Comparison of ENCODE assay signal across 8 cellular contexts in genomic region chr12:124392271-124392990, GRCh38.
A peak's percentile ranks its signal among the peaks of the same experiment; 100 is the strongest.
DNase-seq lines count a peak whose midpoint lies in the region; ATAC-seq and TF ChIP-seq lines count a peak whose summit lies in the region.

No MANE protein-coding gene starts in this region.

- peak; percentile 18 for TF ChIP-seq CTCF in DND-41 (IDR thresholded peaks at IDR 0.05; ENCODE audit: borderline replicate concordance, extremely low read depth, low read length, poor library complexity, severe bottlenecking)
- no peak for TF ChIP-seq CTCF in stomach (IDR thresholded peaks at IDR 0.05)

- H3K9me3 ChIP-seq in DND-41 (ENCODE audit: insufficient read depth, low read length, severe bottlenecking) (no peaks in the 10 kb centered on the region), HUES64 (ENCODE audit: insufficient read depth, low read depth, low read length) (no peaks in the 10 kb centered on the region), stomach (no peaks in the 10 kb centered on the region)

- H3K36me3 ChIP-seq in DND-41 (ENCODE audit: insufficient read depth, low read length) = peaks cover 60% of the 10 kb centered on the region
- peaks cover 31% of the 10 kb centered on the region for H3K36me3 ChIP-seq in HUES64 (ENCODE audit: insufficient read depth, low read length)
- H3K36me3 ChIP-seq in stomach = peaks cover 15 to 43% (median 26%) of the 10 kb centered on the region in 4 donors

- no peak for TF ChIP-seq EP300 in stomach (IDR thresholded peaks at IDR 0.05)

- H3K9ac ChIP-seq in DND-41 (ENCODE audit: low read depth, low read length) (no peak overlapping the region), HUES64 (ENCODE audit: low read depth, low read length) (no peak overlapping the region)

- no peaks in the 10 kb centered on the region for H3K79me2 ChIP-seq in DND-41 (ENCODE audit: insufficient read depth, low read length)

- no peak overlapping the region for H2AFZ ChIP-seq in DND-41 (ENCODE audit: low read depth, low read length)

- H4K20me1 ChIP-seq in DND-41 (ENCODE audit: insufficient read depth, low read length) = peaks cover 53% of the 10 kb centered on the region

- no peak overlapping the region for H3K4me2 ChIP-seq in DND-41 (ENCODE audit: insufficient read depth, low read length)

- TF ChIP-seq POLR2A in stomach (IDR thresholded peaks at IDR 0.05) = no peak

- H3K27ac ChIP-seq in DND-41 (ENCODE audit: low read length) (no peak overlapping the region), HUES64 (ENCODE audit: low read depth, low read length) (peak overlapping the region; percentile 34; the same call in 1 of the 2 replicates), stomach (peak overlapping the region; percentile 80 to 95 (median 95))

- H3K27me3 ChIP-seq in DND-41 (ENCODE audit: insufficient read depth, low read length, poor library complexity) = no peaks in the 10 kb centered on the region
- H3K27me3 ChIP-seq in HUES64 (ENCODE audit: insufficient read depth, low read length) = no peaks in the 10 kb centered on the region
- H3K27me3 ChIP-seq in stomach = no peaks in the 10 kb centered on the region

- no peaks in the 10 kb centered on the region for H3K4me1 ChIP-seq in DND-41 (ENCODE audit: insufficient read depth, low read length)
- peaks cover 7% of the 10 kb centered on the region; the same call in 1 of the 2 replicates for H3K4me1 ChIP-seq in HUES64 (ENCODE audit: insufficient read depth, low read length)
- peaks cover 91 to 100% (median 99%) of the 10 kb centered on the region in 4 donors for H3K4me1 ChIP-seq in stomach

- 52% methylated on average over 21 of the region's 21 CpGs for WGBS in HUES64
- 36 to 50% (median 42%) methylated on average over 9 to 21 of the region's 21 CpGs for WGBS in stomach, 5 donors

- H3K4me3 ChIP-seq in DND-41 (ENCODE audit: low read depth in 1 of 2, low read length in 2 of 2) = no peak overlapping the region
- no peak overlapping the region for H3K4me3 ChIP-seq in HUES64 (ENCODE audit: low read length)
- H3K4me3 ChIP-seq in stomach = no peak overlapping the region

- DNase-seq in DND-41 = no peak
- peak in 34 of 58 donors; percentile 11 to 75 (median 40) for DNase-seq in anterior cingulate cortex (lab: John Stamatoyannopoulos, UW)
- peak; percentile 81 for DNase-seq in iPS-NIHi11 (ENCODE audit: low spot score)
- DNase-seq in stomach = no peak
- no peak for DNase-seq in left lobe of liver (ENCODE audit: low spot score)

- intact Hi-C loops in stomach (cut with DNase I; ENCODE audit: low total_unique reads) = no loop called here

- peak; percentile 13; the same call in 1 of the 3 replicates for ATAC-seq in DND-41 (ENCODE audit: insufficient read depth, low read depth)
- no peak for ATAC-seq in left lobe of liver
- no peak for ATAC-seq in HG03565 (IDR thresholded peaks at IDR 0.05; ENCODE audit: unreplicated experiment)
- no peak for ATAC-seq in HG03159 (IDR thresholded peaks at IDR 0.05; ENCODE audit: unreplicated experiment)

Comparison
In these comparisons a context has a peak if more than half of its experiments do, and no peak if none do; other contexts are left out.
1. DNase-seq: peak in anterior cingulate cortex (34 of 58) and iPS-NIHi11 (single experiment); none in DND-41 (single experiment), stomach (single experiment) and left lobe of liver (single experiment).